ENCODE assay signal across 1 cellular context in the genomic region with DNA sequence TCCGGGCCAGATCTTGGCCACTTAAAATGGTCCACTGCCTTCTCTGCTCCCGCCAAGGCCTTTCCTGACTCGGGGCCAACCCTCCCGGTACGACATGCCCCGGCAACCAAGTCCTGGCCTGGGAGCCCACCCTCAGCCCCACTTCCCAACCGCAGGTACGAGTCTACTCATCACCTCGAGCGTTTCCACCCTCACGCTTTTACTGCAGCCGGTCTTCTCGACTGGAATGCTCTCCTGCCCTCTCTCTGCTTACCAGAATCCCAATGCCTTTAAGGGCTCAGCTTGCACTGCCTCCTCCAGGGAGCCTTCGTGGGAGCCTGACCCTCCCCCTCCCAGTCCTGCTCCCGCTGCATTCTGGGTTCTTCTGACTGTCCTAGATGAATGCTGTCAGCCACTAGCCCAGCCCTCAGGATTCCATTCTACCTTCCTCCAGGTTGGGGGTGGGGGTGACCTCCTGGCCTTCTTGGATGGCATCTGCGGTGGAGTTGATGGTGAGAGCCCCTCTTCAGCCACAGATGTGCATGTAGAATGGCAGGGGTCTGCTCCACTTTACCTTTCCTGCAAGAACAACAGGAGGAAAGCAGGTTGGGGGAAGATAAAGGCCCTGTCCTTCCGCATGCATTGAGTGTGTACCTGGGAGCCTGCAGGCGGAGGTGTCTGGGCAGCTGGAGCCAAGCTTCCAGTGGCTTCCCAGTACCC.
TF ChIP-seq lines count a peak whose summit lies in the region.

No MANE protein-coding gene starts in this region.

TF ChIP-seq in HepG2, 621 proteins besides CTCF, POLR2A, EP300 and RAD21 (continued from another document and continues in another):
- TF ChIP-seq, protein P1, sequence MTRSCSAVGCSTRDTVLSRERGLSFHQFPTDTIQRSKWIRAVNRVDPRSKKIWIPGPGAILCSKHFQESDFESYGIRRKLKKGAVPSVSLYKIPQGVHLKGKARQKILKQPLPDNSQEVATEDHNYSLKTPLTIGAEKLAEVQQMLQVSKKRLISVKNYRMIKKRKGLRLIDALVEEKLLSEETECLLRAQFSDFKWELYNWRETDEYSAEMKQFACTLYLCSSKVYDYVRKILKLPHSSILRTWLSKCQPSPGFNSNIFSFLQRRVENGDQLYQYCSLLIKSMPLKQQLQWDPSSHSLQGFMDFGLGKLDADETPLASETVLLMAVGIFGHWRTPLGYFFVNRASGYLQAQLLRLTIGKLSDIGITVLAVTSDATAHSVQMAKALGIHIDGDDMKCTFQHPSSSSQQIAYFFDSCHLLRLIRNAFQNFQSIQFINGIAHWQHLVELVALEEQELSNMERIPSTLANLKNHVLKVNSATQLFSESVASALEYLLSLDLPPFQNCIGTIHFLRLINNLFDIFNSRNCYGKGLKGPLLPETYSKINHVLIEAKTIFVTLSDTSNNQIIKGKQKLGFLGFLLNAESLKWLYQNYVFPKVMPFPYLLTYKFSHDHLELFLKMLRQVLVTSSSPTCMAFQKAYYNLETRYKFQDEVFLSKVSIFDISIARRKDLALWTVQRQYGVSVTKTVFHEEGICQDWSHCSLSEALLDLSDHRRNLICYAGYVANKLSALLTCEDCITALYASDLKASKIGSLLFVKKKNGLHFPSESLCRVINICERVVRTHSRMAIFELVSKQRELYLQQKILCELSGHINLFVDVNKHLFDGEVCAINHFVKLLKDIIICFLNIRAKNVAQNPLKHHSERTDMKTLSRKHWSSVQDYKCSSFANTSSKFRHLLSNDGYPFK (CRISPR knock-in tag; IDR thresholded peaks at IDR 0.05; ENCODE audit: borderline replicate concordance) = peak; percentile 73; the same call in 1 of the 2 replicates
- TF ChIP-seq RBM39 (IDR thresholded peaks at IDR 0.05; ENCODE audit: low read depth, low read length, poor library complexity, severe bottlenecking) (no peak), NAIF1 (CRISPR knock-in tag; IDR thresholded peaks at IDR 0.05; ENCODE audit: borderline replicate concordance) (no peak), FOXK1 (CRISPR knock-in tag; IDR thresholded peaks at IDR 0.05; ENCODE audit: borderline replicate concordance, low read depth) (0 out of 2 replicates have a peak, but pooled peaks have one; percentile 32), POLR2G (IDR thresholded peaks at IDR 0.05; ENCODE audit: low read depth, low read length) (peak; percentile 71), RCOR2 (CRISPR knock-in tag; IDR thresholded peaks at IDR 0.05) (0 out of 2 replicates have a peak, but pooled peaks have one; percentile 42), MATR3 (CRISPR knock-in tag; IDR thresholded peaks at IDR 0.05) (no peak), HOXA3 (CRISPR knock-in tag; IDR thresholded peaks at IDR 0.05) (peak; percentile 68; the same call in 1 of the 2 replicates), ZFAT (CRISPR knock-in tag; conservative IDR thresholded peaks at IDR 0.05) (no peak), SAP130 (CRISPR knock-in tag; IDR thresholded peaks at IDR 0.05; ENCODE audit: low read depth) (peak; percentile 80), ZKSCAN5 (CRISPR knock-in tag; IDR thresholded peaks at IDR 0.05) (peak; percentile 78), ZNF772 (CRISPR knock-in tag; IDR thresholded peaks at IDR 0.05) (no peak), GABPB1 (CRISPR knock-in tag; IDR thresholded peaks at IDR 0.05) (0 out of 2 replicates have a peak, but pooled peaks have one; percentile 13), CBX5 (CRISPR knock-in tag; IDR thresholded peaks at IDR 0.05; ENCODE audit: borderline replicate concordance) (peak; percentile 41; the same call in 1 of the 2 replicates), ZNF709 (CRISPR knock-in tag; IDR thresholded peaks at IDR 0.05) (no peak), ZBTB7B (CRISPR knock-in tag; IDR thresholded peaks at IDR 0.05) (peak; percentile 67), MXD4 (CRISPR knock-in tag; IDR thresholded peaks at IDR 0.05) (peak; percentile 55; the same call in 1 of the 2 replicates), ZNF251 (CRISPR knock-in tag; IDR thresholded peaks at IDR 0.05) (no peak), TBX2 (CRISPR knock-in tag; IDR thresholded peaks at IDR 0.05; ENCODE audit: borderline replicate concordance) (no peak), MTA1 (CRISPR knock-in tag; IDR thresholded peaks at IDR 0.05; ENCODE audit: borderline replicate concordance) (0 out of 2 replicates have a peak, but pooled peaks have one; percentile 32), MYC (CRISPR knock-in tag; IDR thresholded peaks at IDR 0.05; ENCODE audit: borderline replicate concordance) (peak; percentile 44; the same call in 1 of the 2 replicates), ARNT (IDR thresholded peaks at IDR 0.05) (no peak), GFI1 (CRISPR knock-in tag; IDR thresholded peaks at IDR 0.05; ENCODE audit: borderline replicate concordance) (no peak), ZNF605 (CRISPR knock-in tag; IDR thresholded peaks at IDR 0.05) (peak; percentile 56), GPN1 (CRISPR knock-in tag; IDR thresholded peaks at IDR 0.05; ENCODE audit: borderline replicate concordance) (no peak), ZKSCAN1 (IDR thresholded peaks at IDR 0.05; ENCODE audit: low read length) (no peak), SALL2 (CRISPR knock-in tag; IDR thresholded peaks at IDR 0.05) (peak; percentile 52; the same call in 1 of the 2 replicates), MIER2 (CRISPR knock-in tag; IDR thresholded peaks at IDR 0.05) (no peak), SIX4 (CRISPR knock-in tag; IDR thresholded peaks at IDR 0.05) (no peak), ZMYM4 (CRISPR knock-in tag; IDR thresholded peaks at IDR 0.05) (peak; percentile 47; the same call in 1 of the 2 replicates), ZFP36L2 (CRISPR knock-in tag; IDR thresholded peaks at IDR 0.05) (no peak), SNAPC2 (CRISPR knock-in tag; IDR thresholded peaks at IDR 0.05) (peak; percentile 43; the same call in 1 of the 2 replicates), CREM (IDR thresholded peaks at IDR 0.05) (no peak), CREM (CRISPR knock-in tag; IDR thresholded peaks at IDR 0.05) (no peak), PHF8 (CRISPR knock-in tag; IDR thresholded peaks at IDR 0.05) (no peak; the same call in none of the 2 replicates), ZNF225 (CRISPR knock-in tag; IDR thresholded peaks at IDR 0.05) (peak; percentile 77), MXI1 (IDR thresholded peaks at IDR 0.05; ENCODE audit: borderline replicate concordance, low read depth, low read length) (no peak), MED1 (CRISPR knock-in tag; IDR thresholded peaks at IDR 0.05) (peak; percentile 49), BRCA1 (CRISPR knock-in tag; IDR thresholded peaks at IDR 0.05) (peak; percentile 58; the same call in 1 of the 2 replicates), CEBPG (CRISPR knock-in tag; IDR thresholded peaks at IDR 0.05) (no peak), KLF15 (CRISPR knock-in tag; IDR thresholded peaks at IDR 0.05; ENCODE audit: borderline replicate concordance) (no peak)
- TF ChIP-seq, protein P2, sequence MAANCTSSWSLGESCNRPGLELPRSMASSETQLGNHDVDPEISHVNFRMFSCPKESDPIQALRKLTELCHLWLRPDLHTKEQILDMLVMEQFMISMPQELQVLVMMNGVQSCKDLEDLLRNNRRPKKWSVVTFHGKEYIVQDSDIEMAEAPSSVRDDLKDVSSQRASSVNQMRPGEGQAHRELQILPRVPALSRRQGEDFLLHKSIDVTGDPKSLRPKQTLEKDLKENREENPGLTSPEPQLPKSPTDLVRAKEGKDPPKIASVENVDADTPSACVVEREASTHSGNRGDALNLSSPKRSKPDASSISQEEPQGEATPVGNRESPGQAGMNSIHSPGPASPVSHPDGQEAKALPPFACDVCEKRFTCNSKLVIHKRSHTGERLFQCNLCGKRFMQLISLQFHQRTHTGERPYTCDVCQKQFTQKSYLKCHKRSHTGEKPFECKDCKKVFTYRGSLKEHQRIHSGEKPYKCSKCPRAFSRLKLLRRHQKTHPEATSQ (CRISPR knock-in tag; IDR thresholded peaks at IDR 0.05; ENCODE audit: borderline replicate concordance) = 0 out of 2 replicates have a peak, but pooled peaks have one; percentile 32
- TF ChIP-seq, protein P3, sequence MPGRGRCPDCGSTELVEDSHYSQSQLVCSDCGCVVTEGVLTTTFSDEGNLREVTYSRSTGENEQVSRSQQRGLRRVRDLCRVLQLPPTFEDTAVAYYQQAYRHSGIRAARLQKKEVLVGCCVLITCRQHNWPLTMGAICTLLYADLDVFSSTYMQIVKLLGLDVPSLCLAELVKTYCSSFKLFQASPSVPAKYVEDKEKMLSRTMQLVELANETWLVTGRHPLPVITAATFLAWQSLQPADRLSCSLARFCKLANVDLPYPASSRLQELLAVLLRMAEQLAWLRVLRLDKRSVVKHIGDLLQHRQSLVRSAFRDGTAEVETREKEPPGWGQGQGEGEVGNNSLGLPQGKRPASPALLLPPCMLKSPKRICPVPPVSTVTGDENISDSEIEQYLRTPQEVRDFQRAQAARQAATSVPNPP (CRISPR knock-in tag; IDR thresholded peaks at IDR 0.05) = no peak
- TF ChIP-seq, protein P4, sequence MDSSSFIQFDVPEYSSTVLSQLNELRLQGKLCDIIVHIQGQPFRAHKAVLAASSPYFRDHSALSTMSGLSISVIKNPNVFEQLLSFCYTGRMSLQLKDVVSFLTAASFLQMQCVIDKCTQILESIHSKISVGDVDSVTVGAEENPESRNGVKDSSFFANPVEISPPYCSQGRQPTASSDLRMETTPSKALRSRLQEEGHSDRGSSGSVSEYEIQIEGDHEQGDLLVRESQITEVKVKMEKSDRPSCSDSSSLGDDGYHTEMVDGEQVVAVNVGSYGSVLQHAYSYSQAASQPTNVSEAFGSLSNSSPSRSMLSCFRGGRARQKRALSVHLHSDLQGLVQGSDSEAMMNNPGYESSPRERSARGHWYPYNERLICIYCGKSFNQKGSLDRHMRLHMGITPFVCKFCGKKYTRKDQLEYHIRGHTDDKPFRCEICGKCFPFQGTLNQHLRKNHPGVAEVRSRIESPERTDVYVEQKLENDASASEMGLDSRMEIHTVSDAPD (CRISPR knock-in tag; IDR thresholded peaks at IDR 0.05) = 0 out of 2 replicates have a peak, but pooled peaks have one; percentile 28
- TF ChIP-seq, protein P5, sequence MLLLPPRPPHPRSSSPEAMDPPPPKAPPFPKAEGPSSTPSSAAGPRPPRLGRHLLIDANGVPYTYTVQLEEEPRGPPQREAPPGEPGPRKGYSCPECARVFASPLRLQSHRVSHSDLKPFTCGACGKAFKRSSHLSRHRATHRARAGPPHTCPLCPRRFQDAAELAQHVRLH (CRISPR knock-in tag; IDR thresholded peaks at IDR 0.05; ENCODE audit: borderline replicate concordance, low read depth) = peak; percentile 58; the same call in 1 of the 2 replicates
- TF ChIP-seq, protein P6, sequence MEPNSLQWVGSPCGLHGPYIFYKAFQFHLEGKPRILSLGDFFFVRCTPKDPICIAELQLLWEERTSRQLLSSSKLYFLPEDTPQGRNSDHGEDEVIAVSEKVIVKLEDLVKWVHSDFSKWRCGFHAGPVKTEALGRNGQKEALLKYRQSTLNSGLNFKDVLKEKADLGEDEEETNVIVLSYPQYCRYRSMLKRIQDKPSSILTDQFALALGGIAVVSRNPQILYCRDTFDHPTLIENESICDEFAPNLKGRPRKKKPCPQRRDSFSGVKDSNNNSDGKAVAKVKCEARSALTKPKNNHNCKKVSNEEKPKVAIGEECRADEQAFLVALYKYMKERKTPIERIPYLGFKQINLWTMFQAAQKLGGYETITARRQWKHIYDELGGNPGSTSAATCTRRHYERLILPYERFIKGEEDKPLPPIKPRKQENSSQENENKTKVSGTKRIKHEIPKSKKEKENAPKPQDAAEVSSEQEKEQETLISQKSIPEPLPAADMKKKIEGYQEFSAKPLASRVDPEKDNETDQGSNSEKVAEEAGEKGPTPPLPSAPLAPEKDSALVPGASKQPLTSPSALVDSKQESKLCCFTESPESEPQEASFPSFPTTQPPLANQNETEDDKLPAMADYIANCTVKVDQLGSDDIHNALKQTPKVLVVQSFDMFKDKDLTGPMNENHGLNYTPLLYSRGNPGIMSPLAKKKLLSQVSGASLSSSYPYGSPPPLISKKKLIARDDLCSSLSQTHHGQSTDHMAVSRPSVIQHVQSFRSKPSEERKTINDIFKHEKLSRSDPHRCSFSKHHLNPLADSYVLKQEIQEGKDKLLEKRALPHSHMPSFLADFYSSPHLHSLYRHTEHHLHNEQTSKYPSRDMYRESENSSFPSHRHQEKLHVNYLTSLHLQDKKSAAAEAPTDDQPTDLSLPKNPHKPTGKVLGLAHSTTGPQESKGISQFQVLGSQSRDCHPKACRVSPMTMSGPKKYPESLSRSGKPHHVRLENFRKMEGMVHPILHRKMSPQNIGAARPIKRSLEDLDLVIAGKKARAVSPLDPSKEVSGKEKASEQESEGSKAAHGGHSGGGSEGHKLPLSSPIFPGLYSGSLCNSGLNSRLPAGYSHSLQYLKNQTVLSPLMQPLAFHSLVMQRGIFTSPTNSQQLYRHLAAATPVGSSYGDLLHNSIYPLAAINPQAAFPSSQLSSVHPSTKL (CRISPR knock-in tag; IDR thresholded peaks at IDR 0.05) = peak; percentile 45; the same call in 1 of the 2 replicates
- TF ChIP-seq, protein P7, sequence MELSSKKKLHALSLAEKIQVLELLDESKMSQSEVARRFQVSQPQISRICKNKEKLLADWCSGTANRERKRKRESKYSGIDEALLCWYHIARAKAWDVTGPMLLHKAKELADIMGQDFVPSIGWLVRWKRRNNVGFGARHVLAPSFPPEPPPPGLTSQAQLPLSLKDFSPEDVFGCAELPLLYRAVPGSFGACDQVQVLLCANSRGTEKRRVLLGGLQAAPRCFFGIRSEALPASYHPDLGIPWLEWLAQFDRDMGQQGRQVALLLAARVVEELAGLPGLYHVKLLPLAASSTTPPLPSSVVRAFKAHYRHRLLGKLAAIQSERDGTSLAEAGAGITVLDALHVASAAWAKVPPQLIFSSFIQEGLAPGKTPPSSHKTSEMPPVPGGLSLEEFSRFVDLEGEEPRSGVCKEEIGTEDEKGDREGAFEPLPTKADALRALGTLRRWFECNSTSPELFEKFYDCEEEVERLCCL (CRISPR knock-in tag; IDR thresholded peaks at IDR 0.05; ENCODE audit: borderline replicate concordance) = no peak
- TF ChIP-seq, protein P8, sequence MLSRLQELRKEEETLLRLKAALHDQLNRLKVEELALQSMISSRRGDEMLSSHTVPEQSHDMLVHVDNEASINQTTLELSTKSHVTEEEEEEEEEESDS (CRISPR knock-in tag; IDR thresholded peaks at IDR 0.05; ENCODE audit: borderline replicate concordance) = no peak
- TF ChIP-seq, protein P9, sequence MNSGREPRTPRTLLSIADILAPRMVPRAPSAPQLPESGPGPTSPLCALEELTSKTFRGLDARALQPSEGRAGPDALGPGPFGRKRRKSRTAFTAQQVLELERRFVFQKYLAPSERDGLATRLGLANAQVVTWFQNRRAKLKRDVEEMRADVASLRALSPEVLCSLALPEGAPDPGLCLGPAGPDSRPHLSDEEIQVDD (CRISPR knock-in tag; IDR thresholded peaks at IDR 0.05; ENCODE audit: borderline replicate concordance) = 0 out of 2 replicates have a peak, but pooled peaks have one; percentile 35
- TF ChIP-seq, protein P10, sequence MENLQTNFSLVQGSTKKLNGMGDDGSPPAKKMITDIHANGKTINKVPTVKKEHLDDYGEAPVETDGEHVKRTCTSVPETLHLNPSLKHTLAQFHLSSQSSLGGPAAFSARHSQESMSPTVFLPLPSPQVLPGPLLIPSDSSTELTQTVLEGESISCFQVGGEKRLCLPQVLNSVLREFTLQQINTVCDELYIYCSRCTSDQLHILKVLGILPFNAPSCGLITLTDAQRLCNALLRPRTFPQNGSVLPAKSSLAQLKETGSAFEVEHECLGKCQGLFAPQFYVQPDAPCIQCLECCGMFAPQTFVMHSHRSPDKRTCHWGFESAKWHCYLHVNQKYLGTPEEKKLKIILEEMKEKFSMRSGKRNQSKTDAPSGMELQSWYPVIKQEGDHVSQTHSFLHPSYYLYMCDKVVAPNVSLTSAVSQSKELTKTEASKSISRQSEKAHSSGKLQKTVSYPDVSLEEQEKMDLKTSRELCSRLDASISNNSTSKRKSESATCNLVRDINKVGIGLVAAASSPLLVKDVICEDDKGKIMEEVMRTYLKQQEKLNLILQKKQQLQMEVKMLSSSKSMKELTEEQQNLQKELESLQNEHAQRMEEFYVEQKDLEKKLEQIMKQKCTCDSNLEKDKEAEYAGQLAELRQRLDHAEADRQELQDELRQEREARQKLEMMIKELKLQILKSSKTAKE (CRISPR knock-in tag; IDR thresholded peaks at IDR 0.05; ENCODE audit: borderline replicate concordance) = 0 out of 2 replicates have a peak, but pooled peaks have one; percentile 41
